14 cellular contexts compared by ENCODE assay signal in genomic region chr10:131854579-131855335, GRCh38.
"Had no signal": no experiment of that assay in that cellular context is flagged by ENCODE, and none has a peak within 500 bp of the region (broad histone marks: within the 10 kb centered on the region; RNA-seq: fewer than 3 reads in every experiment).

No MANE protein-coding gene starts in this region.

- H3K27ac Mint-ChIP-seq: activated T-helper 17 cell treated with anti-CD3 and anti-CD28 coated beads, Interleukin-2, amount 50 U/mL, for 72 hours; natural killer cell had no signal

- H3K4me3 Mint-ChIP-seq: activated T-helper 17 cell treated with anti-CD3 and anti-CD28 coated beads, Interleukin-2, amount 50 U/mL, for 72 hours; natural killer cell had no signal

- H3K9me3 ChIP-seq: adrenal gland had no signal

- DNase-seq: activated naive CD4-positive, alpha-beta T cell treated with anti-CD3 and anti-CD28 coated beads, Interleukin-2, amount 50 U/mL, for 16 hours; activated T-cell treated with anti-CD3 and anti-CD28 coated beads for 4 hours; hippocampal formation; left ventricle myocardium superior; mesenchymal stem cell; natural killer cell; retina; small intestine; stimulated activated naive CD8-positive, alpha-beta T cell treated with anti-CD3 and anti-CD28 coated beads, Interleukin-15, Interleukin-2, amounts not matched to agents 100 U/mL and 50 U/mL, for 24 hours; T-helper 1 cell; T1000 had no signal

- H3K4me3 ChIP-seq: adrenal gland, dorsolateral prefrontal cortex had no signal

- H3K27ac ChIP-seq: adrenal gland, dorsolateral prefrontal cortex had no signal

- H3K36me3 ChIP-seq: adrenal gland had no signal

- FAIRE-seq: small intestine had no signal

- H3K27me3 ChIP-seq: adrenal gland had no signal

- H3K4me1 Mint-ChIP-seq: activated T-helper 17 cell treated with anti-CD3 and anti-CD28 coated beads, Interleukin-2, amount 50 U/mL, for 72 hours; natural killer cell had no signal

- H3K4me1 ChIP-seq: adrenal gland had no signal

- H3K36me3 Mint-ChIP-seq: natural killer cell had no signal
